In genomic region chrX:13764284-13764683, GRCh38 we compare ENCODE assay signal across 1 cellular context.
TF ChIP-seq lines count a peak whose summit lies in the region.

No MANE protein-coding gene starts in this region.

TF ChIP-seq in K562, 482 proteins besides CTCF, POLR2A, EP300 and RAD21:
- TF ChIP-seq ZNF583 (CRISPR knock-in tag; IDR thresholded peaks at IDR 0.05) (no peak), SPI1 (IDR thresholded peaks at IDR 0.05; ENCODE audit: borderline replicate concordance, low read depth, low read length) (peak; percentile 97), SMARCB1 (IDR thresholded peaks at IDR 0.05; ENCODE audit: insufficient read length, low read depth) (no peak)
